In the genomic region with DNA sequence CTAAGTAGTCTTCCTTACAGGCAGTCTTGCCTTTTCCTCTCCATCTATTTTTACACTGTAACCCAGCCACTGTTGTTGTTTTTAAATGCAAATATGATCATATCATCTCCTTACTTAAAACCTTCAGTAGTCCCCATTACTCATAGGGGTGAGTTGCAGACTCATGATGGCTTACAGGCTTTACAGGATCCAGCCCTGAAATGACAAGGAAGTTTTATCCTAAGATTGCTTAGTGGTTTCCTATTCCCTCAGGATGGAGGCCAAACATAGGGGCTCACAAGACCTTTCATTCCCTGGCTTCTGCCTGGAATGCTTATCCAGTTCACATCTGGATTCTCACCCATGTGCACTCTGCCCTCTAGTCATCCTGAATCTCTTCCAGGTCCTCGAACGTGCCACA, we compare ENCODE assay signal across 24 cellular contexts. TPM values are rescaled to one million over a fixed set of nuclear protein-coding genes. Genes with fewer than 3 reads are reported as not detected.
"Had no signal": no experiment of that assay in that cellular context is flagged by ENCODE, and none has a peak within 500 bp of the region (broad histone marks: within the 10 kb centered on the region; RNA-seq: fewer than 3 reads in every experiment).

No MANE protein-coding gene starts in this region.

- H3K4me1 Mint-ChIP-seq: activated T-helper 17 cell treated with anti-CD3 and anti-CD28 coated beads, Interleukin-2, amount 50 U/mL, for 72 hours; memory B cell; neural crest cell had no signal

- H3K27ac Mint-ChIP-seq: activated naive CD8-positive, alpha-beta T cell; activated T-cell treated with anti-CD3 and anti-CD28 coated beads, Interleukin-2, amount 50 U/mL, for 24 hours; activated T-helper 17 cell treated with anti-CD3 and anti-CD28 coated beads, Interleukin-2, amount 50 U/mL, for 72 hours; endodermal cell; memory B cell had no signal

- H3K36me3 Mint-ChIP-seq: activated naive CD8-positive, alpha-beta T cell; memory B cell had no signal

- ATAC-seq: activated T-helper 17 cell treated with anti-CD3 and anti-CD28 coated beads, Interleukin-2, amount 50 U/mL, for 72 hours; gastroesophageal sphincter; heart left ventricle; sciatic nerve had no signal

- DNase-seq: activated CD4-positive, alpha-beta T cell treated with anti-CD3 and anti-CD28 coated beads for 1 hour; activated CD8-positive, alpha-beta memory T cell treated with anti-CD3 and anti-CD28 coated beads, Interleukin-2, amount 50 U/mL, for 4 hours; activated T-cell treated with anti-CD3 and anti-CD28 coated beads, Interleukin-2, amount 50 U/mL, for 24 hours; adrenal gland; colonic mucosa; endodermal cell; heart left ventricle; stimulated activated CD4-positive, alpha-beta T cell treated with anti-CD3 and anti-CD28 coated beads, Interleukin-2, amount 100 ng/mL, for 48 hours; stimulated activated CD8-positive, alpha-beta memory T cell treated with anti-CD3 and anti-CD28 coated beads, Interleukin-4, amount 100 ng/mL, for 48 hours; stimulated activated naive CD4-positive, alpha-beta T cell; T-helper 9 cell had no signal

- H3K36me3 ChIP-seq: adrenal gland, ascending aorta, breast epithelium, colonic mucosa, gastroesophageal sphincter, heart left ventricle had no signal

- H3K4me3 Mint-ChIP-seq: activated naive CD8-positive, alpha-beta T cell; activated T-cell treated with anti-CD3 and anti-CD28 coated beads, Interleukin-2, amount 50 U/mL, for 24 hours; activated T-helper 17 cell treated with anti-CD3 and anti-CD28 coated beads, Interleukin-2, amount 50 U/mL, for 72 hours; endodermal cell; memory B cell; neural crest cell had no signal

- H3K9me3 Mint-ChIP-seq: activated T-cell treated with anti-CD3 and anti-CD28 coated beads, Interleukin-2, amount 50 U/mL, for 24 hours; activated T-helper 17 cell treated with anti-CD3 and anti-CD28 coated beads, Interleukin-2, amount 50 U/mL, for 72 hours; endodermal cell; memory B cell had no signal

- H3K4me3 ChIP-seq: adrenal gland, ascending aorta, breast epithelium, colonic mucosa, gastroesophageal sphincter, heart left ventricle had no signal

- H3K27ac ChIP-seq: adrenal gland, ascending aorta, breast epithelium, colonic mucosa, gastroesophageal sphincter, heart left ventricle had no signal

- H3K4me1 ChIP-seq: adrenal gland, breast epithelium, colonic mucosa had no signal

- H3K27me3 ChIP-seq: adrenal gland, ascending aorta, breast epithelium, colonic mucosa, gastroesophageal sphincter, heart left ventricle had no signal

- H3K9me3 ChIP-seq: adrenal gland, ascending aorta, breast epithelium, colonic mucosa, gastroesophageal sphincter, heart left ventricle had no signal

RNA-seq across cellular contexts. Expression of a gene that starts 27.7 kb away (rescaled TPM):
- total RNA-seq: mononuclear cell had no signal

RNA-seq across cellular contexts. Expression of a gene that starts 46.9 kb away (rescaled TPM):
- total RNA-seq: activated T-helper 17 cell treated with anti-CD3 and anti-CD28 coated beads, Interleukin-2, amount 50 U/mL, for 72 hours; ascending aorta; breast epithelium; colonic mucosa; gastroesophageal sphincter; mononuclear cell; posterior vena cava; subcutaneous adipose tissue; T-helper 1 cell treated with Interleukin-12 subunit alpha and Interleukin-12 subunit beta and Interleukin-4 antibody, amounts not matched to agents 30 ng/mL and 1 ng/mL, for 36 hours; ureter had no signal
